Comparison of ENCODE assay signal across 16 cellular contexts in genomic region chr3:139202959-139203349, GRCh38.
DNase-seq lines count a peak whose midpoint lies in the region; ATAC-seq and TF ChIP-seq lines count a peak whose summit lies in the region.
"Had no signal": no experiment of that assay in that cellular context is flagged by ENCODE, and none has a peak within 500 bp of the region (broad histone marks: within the 10 kb centered on the region; RNA-seq: fewer than 3 reads in every experiment).

No MANE protein-coding gene starts in this region.

- ATAC-seq in GM23338 (no peak), Panc1 (no peak), HG02981 (IDR thresholded peaks at IDR 0.05; ENCODE audit: unreplicated experiment) (no peak)
- ATAC-seq: CD8-positive, alpha-beta T cell had no signal

- H3K4me2 ChIP-seq in GM23338 = no peak overlapping the region
- peak overlapping the region; percentile 39; the same call in 1 of the 2 replicates for H3K4me2 ChIP-seq in KMS-11

- no peak overlapping the region for H3K27ac ChIP-seq in GM23338 (ENCODE audit: low read depth)
- H3K27ac ChIP-seq in KMS-11 = no peak overlapping the region
- H3K27ac ChIP-seq in Panc1 (ENCODE audit: low read length) = peak overlapping the region; percentile 52; the same call in 1 of the 2 replicates
- H3K27ac ChIP-seq: 22Rv1, BLaER1, C4-2B had no signal

- H3K27me3 ChIP-seq in GM23338 (ENCODE audit: insufficient read depth) (no peaks in the 10 kb centered on the region), KMS-11 (ENCODE audit: insufficient read depth, low read depth) (no peaks in the 10 kb centered on the region), Panc1 (ENCODE audit: control insufficient read depth, insufficient read depth, low read length) (no peaks in the 10 kb centered on the region)
- H3K27me3 ChIP-seq: BLaER1 had no signal

- H4K20me1 ChIP-seq in GM23338 (replicated peaks; ENCODE audit: insufficient read depth) (no peaks in the 10 kb centered on the region), KMS-11 (ENCODE audit: insufficient read depth) (no peaks in the 10 kb centered on the region)
- H4K20me1 ChIP-seq: BLaER1 had no signal

- H3K27me3 Mint-ChIP-seq in GM23338 (ENCODE audit: insufficient read depth, low read depth, poor library complexity) = peaks cover 6% of the 10 kb centered on the region

- no peaks in the 10 kb centered on the region for H3K9me3 ChIP-seq in Panc1 (ENCODE audit: control insufficient read depth, insufficient read depth, low read depth, low read length)
- H3K9me3 ChIP-seq: BLaER1, Caco-2 had no signal

- no peaks in the 10 kb centered on the region for H3F3A ChIP-seq in GM23338 (replicated peaks; ENCODE audit: low read depth)

- DNase-seq in GM23338 (ENCODE audit: low spot score) = no peak
- DNase-seq in Panc1 (ENCODE audit: low read depth, low spot score) = no peak
- no peak for DNase-seq in DMS 273 treated with DMSO at 0.1 percent for 48 hours (lab: John Stamatoyannopoulos, UW)
- no peak for DNase-seq in epidermal melanocyte (ENCODE audit: insufficient read length, low spot score)
- DNase-seq: CD8-positive, alpha-beta T cell; DMS79; EL; GF-D8 had no signal

- H3K36me3 Mint-ChIP-seq in GM23338 (ENCODE audit: low read depth) = no peaks in the 10 kb centered on the region
- H3K36me3 Mint-ChIP-seq: CD4-positive, CD25-positive, alpha-beta regulatory T cell; CD8-positive, alpha-beta T cell had no signal

- no peaks in the 10 kb centered on the region for H3K36me3 ChIP-seq in GM23338 (ENCODE audit: insufficient read depth)
- no peaks in the 10 kb centered on the region for H3K36me3 ChIP-seq in KMS-11 (ENCODE audit: insufficient read depth)
- H3K36me3 ChIP-seq in Panc1 (ENCODE audit: control insufficient read depth, insufficient read depth, low read length) = no peaks in the 10 kb centered on the region
- H3K36me3 ChIP-seq: BLaER1 had no signal

- H3K27ac Mint-ChIP-seq in GM23338 = 0 out of 2 replicates have a peak overlapping the region, but pooled peaks have one; percentile 44
- H3K27ac Mint-ChIP-seq: B cell; CD4-positive, CD25-positive, alpha-beta regulatory T cell; CD8-positive, alpha-beta T cell had no signal

- H3K9me3 Mint-ChIP-seq in GM23338 = peaks cover 3% of the 10 kb centered on the region; the same call in 2 of the 3 replicates
- H3K9me3 Mint-ChIP-seq: CD8-positive, alpha-beta T cell had no signal

- no peak overlapping the region for H3K9ac ChIP-seq in KMS-11
- H3K9ac ChIP-seq: BLaER1 had no signal

- peaks cover 3% of the 10 kb centered on the region; the same call in 1 of the 3 replicates for H3K4me1 Mint-ChIP-seq in GM23338
- H3K4me1 Mint-ChIP-seq: B cell; CD4-positive, CD25-positive, alpha-beta regulatory T cell had no signal

- TF ChIP-seq CTCF in GM23338 (conservative IDR thresholded peaks at IDR 0.05; ENCODE audit: low read depth in 2 of 2) (no peak), KMS-11 (conservative IDR thresholded peaks at IDR 0.05; ENCODE audit: low read depth, low read length) (no peak), Panc1 (IDR thresholded peaks at IDR 0.05) (no peak)

- CTCF ChIA-PET in Panc1 (lab: Charles Lee) = no interaction called here

- POLR2A ChIA-PET in Panc1 (lab: Charles Lee) = no interaction called here

- H2AFZ ChIP-seq in GM23338 (no peak overlapping the region), KMS-11 (ENCODE audit: low read depth) (peak overlapping the region; percentile 56; the same call in 1 of the 2 replicates)

- no TSS peak for BruUV-seq in Panc1 (replicated peaks; lab: Mats Ljungman, UMichigan)

- H3K4me1 ChIP-seq in GM23338 (ENCODE audit: insufficient read depth) (no peaks in the 10 kb centered on the region), KMS-11 (ENCODE audit: low read depth, poor library complexity, severe bottlenecking) (peaks cover 51% of the 10 kb centered on the region), Panc1 (ENCODE audit: control insufficient read depth, insufficient read depth, low read length) (peaks cover 16% of the 10 kb centered on the region)
- H3K4me1 ChIP-seq: Caco-2 had no signal

- H3K79me2 ChIP-seq in GM23338 (replicated peaks; ENCODE audit: insufficient read depth) = no peaks in the 10 kb centered on the region
- H3K79me2 ChIP-seq in KMS-11 (ENCODE audit: insufficient read depth, low read depth) = no peaks in the 10 kb centered on the region

- H3K4me3 ChIP-seq in GM23338 (no peak overlapping the region), KMS-11 (IDR thresholded peaks at IDR 0.05; ENCODE audit: insufficient read depth, low read depth, low read length) (no peak overlapping the region), Panc1 (ENCODE audit: low read depth in 2 of 2, low read length in 2 of 2) (no peak overlapping the region)
- H3K4me3 ChIP-seq: BLaER1 had no signal

- H3K9me2 ChIP-seq in GM23338 (ENCODE audit: insufficient read depth) = no peaks in the 10 kb centered on the region

- intact Hi-C loops in Panc1 (cut with micrococcal nuclease; ENCODE audit: unreplicated experiment) = loop anchor here (5.0 kb wide), 1 partner anchor 91 kb away; no protein-coding TSS in a partner anchor

- no peak overlapping the region for H3K4me3 Mint-ChIP-seq in GM23338
- H3K4me3 Mint-ChIP-seq: B cell; CD4-positive, CD25-positive, alpha-beta regulatory T cell; CD8-positive, alpha-beta T cell had no signal

- in situ Hi-C loops in Panc1 (cut with HindIII; ENCODE audit: low pct_unique_long_range_greater_than_20kb, low sequenced_read_pairs) = no loop called here

TF ChIP-seq in GM23338, 12 proteins besides CTCF, POLR2A, EP300 and RAD21 (continues in another document):
- TF ChIP-seq EZH2phosphoT487 (IDR thresholded peaks at IDR 0.05; ENCODE audit: unreplicated experiment) (no peak), ZNF331 (CRISPR knock-in tag; IDR thresholded peaks at IDR 0.05; ENCODE audit: low read depth) (no peak), ZNF114 (CRISPR knock-in tag; IDR thresholded peaks at IDR 0.05) (no peak), JUNB (IDR thresholded peaks at IDR 0.05; ENCODE audit: unreplicated experiment) (no peak), ETS1 (IDR thresholded peaks at IDR 0.05) (no peak), STAT1 (IDR thresholded peaks at IDR 0.05; ENCODE audit: unreplicated experiment) (no peak), CREB1 (CRISPR knock-in tag; IDR thresholded peaks at IDR 0.05; ENCODE audit: low read depth) (no peak), REST (IDR thresholded peaks at IDR 0.05; ENCODE audit: unreplicated experiment) (no peak), NANOG (IDR thresholded peaks at IDR 0.05; ENCODE audit: borderline replicate concordance) (no peak)
